10 cellular contexts compared by ENCODE assay signal in genomic region chr1:206589206-206589605, GRCh38. TPM values are rescaled to one million over a fixed set of nuclear protein-coding genes. Genes with fewer than 3 reads are reported as not detected.
A peak's percentile ranks its signal among the peaks of the same experiment; 100 is the strongest.
DNase-seq lines count a peak whose midpoint lies in the region; ATAC-seq and TF ChIP-seq lines count a peak whose summit lies in the region.
"Had no signal": no experiment of that assay in that cellular context is flagged by ENCODE, and none has a peak within 500 bp of the region (broad histone marks: within the 10 kb centered on the region; RNA-seq: fewer than 3 reads in every experiment).

No MANE protein-coding gene starts in this region.

- ATAC-seq in T-helper 17 cell (no peak), HG02798 (IDR thresholded peaks at IDR 0.05; ENCODE audit: poor library complexity, unreplicated experiment) (no peak), GM18517 (IDR thresholded peaks at IDR 0.05; ENCODE audit: unreplicated experiment) (no peak)

- H3K27ac ChIP-seq in CD8-positive, alpha-beta memory T cell (ENCODE audit: low read depth, low read length), result no peak overlapping the region

- peak overlapping the region in 1 of 7 donors; percentile 45 for H3K4me3 Mint-ChIP-seq in CD8-positive, alpha-beta memory T cell
- peak overlapping the region; percentile 49 for H3K4me3 Mint-ChIP-seq in T-helper 17 cell
- no peak overlapping the region for H3K4me3 Mint-ChIP-seq in osteocyte (ENCODE audit: unreplicated experiment)
- H3K4me3 Mint-ChIP-seq: H9 had no signal

- peaks cover 13% of the 10 kb centered on the region for H3K4me1 ChIP-seq in CD8-positive, alpha-beta memory T cell (ENCODE audit: insufficient read depth, low read length)

- no peaks in the 10 kb centered on the region for H3K9me3 ChIP-seq in CD8-positive, alpha-beta memory T cell (ENCODE audit: low read length)
- H3K9me3 ChIP-seq in T-helper 17 cell (ENCODE audit: control insufficient read depth, low read length, poor library complexity, severe bottlenecking), result no peaks in the 10 kb centered on the region

- no peak for TF ChIP-seq CTCF in osteocyte (IDR thresholded peaks at IDR 0.05)

- DNase-seq in CD8-positive, alpha-beta memory T cell, result no peak
- DNase-seq in T-helper 17 cell (no peak), fibroblast of gingiva (ENCODE audit: low read depth) (peak; percentile 73), osteocyte (ENCODE audit: extremely low spot score, unreplicated experiment) (no peak), NCI-H526 (lab: John Stamatoyannopoulos, UW) (no peak), NCI-H2029 treated with DMSO at 0.1 percent for 48 hours (lab: John Stamatoyannopoulos, UW) (no peak)
- DNase-seq: H9, NCI-H187 had no signal

- H3K27me3 Mint-ChIP-seq in CD8-positive, alpha-beta memory T cell, result no peaks in the 10 kb centered on the region
- H3K27me3 Mint-ChIP-seq in T-helper 17 cell (no peaks in the 10 kb centered on the region), osteocyte (ENCODE audit: unreplicated experiment) (no peaks in the 10 kb centered on the region)

- no peaks in the 10 kb centered on the region for H3K27me3 ChIP-seq in CD8-positive, alpha-beta memory T cell (ENCODE audit: insufficient read depth, low read length, poor library complexity, severe bottlenecking)

- H3K36me3 ChIP-seq in CD8-positive, alpha-beta memory T cell (ENCODE audit: insufficient read depth, low read length), result peaks cover 53% of the 10 kb centered on the region

- peaks cover 0 to 92% (median 23%) of the 10 kb centered on the region in 3 donors for H3K36me3 Mint-ChIP-seq in CD8-positive, alpha-beta memory T cell
- peaks cover 7% of the 10 kb centered on the region for H3K36me3 Mint-ChIP-seq in T-helper 17 cell (ENCODE audit: low read depth)
- peaks cover 30% of the 10 kb centered on the region for H3K36me3 Mint-ChIP-seq in osteocyte (ENCODE audit: unreplicated experiment)

- peak overlapping the region; percentile 49 to 96 (median 92) for H3K27ac Mint-ChIP-seq in CD8-positive, alpha-beta memory T cell
- H3K27ac Mint-ChIP-seq in T-helper 17 cell (peak overlapping the region; percentile 100), osteocyte (ENCODE audit: unreplicated experiment) (peak overlapping the region; percentile 78)

- H3K9me3 Mint-ChIP-seq in CD8-positive, alpha-beta memory T cell, result no peaks in the 10 kb centered on the region
- no peaks in the 10 kb centered on the region for H3K9me3 Mint-ChIP-seq in osteocyte (ENCODE audit: unreplicated experiment)
- H3K9me3 Mint-ChIP-seq: H9 had no signal

- H3K4me1 Mint-ChIP-seq in CD8-positive, alpha-beta memory T cell, result peaks cover 46 to 72% (median 58%) of the 10 kb centered on the region in 3 donors
- H3K4me1 Mint-ChIP-seq in T-helper 17 cell, result peaks cover 46% of the 10 kb centered on the region
- H3K4me1 Mint-ChIP-seq in osteocyte (ENCODE audit: unreplicated experiment), result peaks cover 24% of the 10 kb centered on the region

- CTCF ChIA-PET in CD8-positive, alpha-beta memory T cell (lab: Charles Lee), result interaction anchor here (1.2 to 19.1 kb wide), 3 partner anchors 30 to 53 kb away, joined by 3 to 503 read pairs (median 3); no protein-coding TSS in a partner anchor

- POLR2A ChIA-PET in CD8-positive, alpha-beta memory T cell (lab: Charles Lee), result interaction anchor here (0.7 to 1.0 kb wide), 2 partner anchors 9 to 82 kb away, joined by 3 to 6 read pairs; partner anchors contain the start of gene RASSF5

- H3K4me3 ChIP-seq in CD8-positive, alpha-beta memory T cell (ENCODE audit: low read length), result no peak overlapping the region

RNA-seq across cellular contexts. Expression of gene EIF2D, which starts 23.1 kb away (rescaled TPM):
- total RNA-seq in CD8-positive, alpha-beta memory T cell, result 10 to 100 TPM; 82.7 to 88.7 TPM
- 35.3 TPM for polyA plus RNA-seq in CD8-positive, alpha-beta memory T cell
- 10 to 100 TPM; 43.6 to 45.4 TPM for total RNA-seq in T-helper 17 cell
- 53.2 and 56.8 TPM in 2 replicates for total RNA-seq in osteocyte

RNA-seq across cellular contexts. Expression of gene DYRK3, which starts 46.1 kb away (rescaled TPM):
- 10 to 100 TPM; 11.0 to 11.7 TPM for total RNA-seq in CD8-positive, alpha-beta memory T cell
- polyA plus RNA-seq in CD8-positive, alpha-beta memory T cell, result not detected
- total RNA-seq in T-helper 17 cell (1 to 10 TPM; 3.0 to 3.6 TPM), osteocyte (1.7 and 2.1 TPM in 2 replicates)
